28 cellular contexts compared by ENCODE assay signal in genomic region chr11:46159694-46160093, GRCh38. TPM values are rescaled to one million over a fixed set of nuclear protein-coding genes. Genes with fewer than 3 reads are reported as not detected.
DNase-seq lines count a peak whose midpoint lies in the region; ATAC-seq, FAIRE-seq and TF ChIP-seq lines count a peak whose summit lies in the region.
"Had no signal": no experiment of that assay in that cellular context is flagged by ENCODE, and none has a peak within 500 bp of the region (broad histone marks: within the 10 kb centered on the region; RNA-seq: fewer than 3 reads in every experiment).

No MANE protein-coding gene starts in this region.

- no peak for TF ChIP-seq CTCF in RWPE2 (IDR thresholded peaks at IDR 0.05; ENCODE audit: poor library complexity, severe bottlenecking)

- H3K4me1 ChIP-seq in RWPE2 (ENCODE audit: insufficient read depth, poor library complexity, severe bottlenecking) = peaks cover 14% of the 10 kb centered on the region
- no peaks in the 10 kb centered on the region for H3K4me1 ChIP-seq in small intestine (ENCODE audit: control insufficient read depth in 2 of 2, insufficient read depth in 1 of 2, low read depth in 1 of 2, low read length in 1 of 2)
- H3K4me1 ChIP-seq: BE2C, left ventricle myocardium inferior, right lobe of liver had no signal

- no peaks in the 10 kb centered on the region for H3K9me3 ChIP-seq in RWPE2 (ENCODE audit: severe bottlenecking)
- no peaks in the 10 kb centered on the region for H3K9me3 ChIP-seq in small intestine (ENCODE audit: control insufficient read depth, low read depth)
- H3K9me3 ChIP-seq: BE2C, left ventricle myocardium inferior, neutrophil, right lobe of liver, SK-N-SH, thoracic aorta had no signal

- DNase-seq in HPDE6-E6E7 (ENCODE audit: extremely low spot score) = peak; percentile 73
- DNase-seq in RWPE2 (ENCODE audit: low spot score) = peak; percentile 82
- DNase-seq in islet precursor cell = peak; percentile 65
- peak; percentile 63 for DNase-seq in small intestine
- DNase-seq in GM19239 (ENCODE audit: insufficient read length, low spot score) = no peak
- DNase-seq in EL = no peak
- DNase-seq: ACHN; activated CD4-positive, alpha-beta T cell treated with anti-CD3 and anti-CD28 coated beads, Interleukin-2, amount 10 ng/mL, durations not matched to agents 24 days and 14 days; activated T-cell treated with anti-CD3 and anti-CD28 coated beads, Interleukin-2, amount 50 U/mL, for 72 hours; BE2C; CD8-positive, alpha-beta T cell; DMS 273 treated with DMSO at 0.1 percent for 48 hours; dorsolateral prefrontal cortex; immature natural killer cell; Karpas-422; left ventricle myocardium inferior; MV-4-11; naive B cell; NCI-H1436 treated with DMSO at 0.1 percent for 48 hours; right lobe of liver; SK-N-SH; stimulated activated CD8-positive, alpha-beta memory T cell treated with anti-CD3 and anti-CD28 coated beads, Interleukin-4, amount 100 ng/mL, for 48 hours; stimulated activated naive CD8-positive, alpha-beta T cell treated with anti-CD3 and anti-CD28 coated beads, Interleukin-15, amount 100 ng/mL, for 72 hours had no signal

- H3K4me3 ChIP-seq in RWPE2 (ENCODE audit: severe bottlenecking) (no peak overlapping the region), small intestine (ENCODE audit: low read depth in 1 of 2, low read length in 2 of 2) (no peak overlapping the region)
- H3K4me3 ChIP-seq: dorsolateral prefrontal cortex, left ventricle myocardium inferior, right lobe of liver, thoracic aorta had no signal

- peak; percentile 97 for ATAC-seq in RWPE2 (ENCODE audit: low read depth)
- ATAC-seq in HG03045 (IDR thresholded peaks at IDR 0.05; ENCODE audit: unreplicated experiment) = no peak
- ATAC-seq: activated T-cell treated with anti-CD3 and anti-CD28 coated beads, Interleukin-2, amount 50 U/mL, for 72 hours; CD8-positive, alpha-beta T cell; HepG2; right lobe of liver; stimulated activated naive CD8-positive, alpha-beta T cell treated with anti-CD3 and anti-CD28 coated beads, Interleukin-15, amount 100 ng/mL, for 72 hours had no signal

- H3K27ac ChIP-seq in RWPE2 (ENCODE audit: poor library complexity, severe bottlenecking) (peak overlapping the region; percentile 52), small intestine (ENCODE audit: low read depth in 1 of 2, low read length in 1 of 2) (no peak overlapping the region)
- H3K27ac ChIP-seq: dorsolateral prefrontal cortex, left ventricle myocardium inferior, neutrophil, right lobe of liver, thoracic aorta had no signal

- H3K36me3 ChIP-seq in RWPE2 (ENCODE audit: low read depth) (no peaks in the 10 kb centered on the region), small intestine (ENCODE audit: control insufficient read depth in 2 of 2, insufficient read depth in 2 of 2, low read length in 2 of 2) (no peaks in the 10 kb centered on the region)
- H3K36me3 ChIP-seq: BE2C, left ventricle myocardium inferior, neutrophil, right lobe of liver, thoracic aorta had no signal

- FAIRE-seq in small intestine (lab: Jason Lieb, UNC) = no peak
- FAIRE-seq in GM19239 (lab: Jason Lieb, UNC) = no peak
- FAIRE-seq: endometrium, HepG2 had no signal

- H3K27me3 ChIP-seq in RWPE2 (ENCODE audit: insufficient read depth, poor library complexity, severe bottlenecking) = no peaks in the 10 kb centered on the region
- H3K27me3 ChIP-seq in small intestine (ENCODE audit: control insufficient read depth in 2 of 2, insufficient read depth in 2 of 2, low read length in 2 of 2) = no peaks in the 10 kb centered on the region
- H3K27me3 ChIP-seq: BE2C had no signal

- 0 to 28% (median 14%) methylated on average over 2 of the region's 2 CpGs for WGBS in small intestine, 3 donors

RNA-seq across cellular contexts. Expression of gene PHF21A, which starts 38.4 kb away (rescaled TPM):
- 10 to 100 TPM in 1 of 3 donors, 1 to 10 TPM in 2; 4.9 to 10.5 (median 4.9) TPM for polyA plus RNA-seq in small intestine

Comparison
In these comparisons a context has a peak if more than half of its experiments do, and no peak if none do; other contexts are left out.
1. DNase-seq: peak in HPDE6-E6E7 (single experiment), RWPE2 (single experiment), islet precursor cell (single experiment) and small intestine (single experiment); none in GM19239 (single experiment) and EL (single experiment).